In the genomic region with DNA sequence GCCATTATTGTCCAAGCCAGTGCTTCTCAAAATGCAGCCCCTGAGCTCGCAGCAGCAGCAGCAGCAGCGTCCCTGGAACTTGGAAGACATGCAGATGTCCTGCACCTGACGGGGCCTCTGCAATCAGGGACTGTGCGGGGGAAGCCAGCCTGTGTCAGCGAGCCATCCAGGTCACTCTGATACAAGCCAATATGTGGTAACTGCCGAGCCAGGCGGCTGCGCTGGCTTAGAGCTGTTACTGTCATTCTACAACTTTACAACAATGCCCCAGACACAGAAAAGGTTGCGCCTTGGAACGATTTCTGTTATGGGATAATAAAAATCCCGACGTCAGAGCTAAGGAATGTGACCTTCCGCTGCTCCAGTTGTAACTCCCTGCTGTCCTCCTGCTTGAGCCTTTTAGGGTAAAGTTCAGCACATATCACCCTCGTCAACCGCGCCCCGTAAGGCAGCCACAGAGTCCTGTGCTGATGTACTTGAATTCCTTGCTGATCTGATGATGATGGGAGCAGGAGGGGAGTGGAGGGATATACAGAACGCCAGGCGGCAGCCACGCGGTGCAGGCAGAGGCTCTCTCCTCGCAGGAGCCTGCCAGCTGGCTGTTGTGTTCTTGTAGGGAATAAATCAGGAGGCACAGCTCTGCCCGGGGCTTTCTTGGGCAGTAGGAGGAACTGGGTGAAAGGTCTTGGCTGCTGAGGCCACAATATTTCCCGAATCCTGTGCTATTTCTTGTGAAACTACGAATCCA, we compare ENCODE assay signal across 8 cellular contexts. TPM values are rescaled to one million over a fixed set of nuclear protein-coding genes. Genes with fewer than 3 reads are reported as not detected.
DNase-seq lines count a peak whose midpoint lies in the region; ATAC-seq and TF ChIP-seq lines count a peak whose summit lies in the region.

No MANE protein-coding gene starts in this region.

- intact Hi-C loops in PC-9 (cut with micrococcal nuclease; ENCODE audit: unreplicated experiment): loop anchor here (1.0 to 2.0 kb wide), 3 partner anchors 59 to 473 kb away; a partner anchor contains a TSS
- intact Hi-C loops in mucosa of descending colon (cut with DNase I, micrococcal nuclease): loop anchor here in 1 of 2 donors (10.0 kb wide), 3 partner anchors 55 to 295 kb away; a partner anchor contains a TSS
- intact Hi-C loops in vagina (cut with DNase I): loop anchor here (2.0 to 10.0 kb wide), 3 partner anchors 59 to 297 kb away; a partner anchor contains a TSS

- POLR2A ChIA-PET in PC-9 (lab: Charles Lee; ENCODE audit: unreplicated experiment): interaction anchor here (0.5 to 1.3 kb wide), 3 partner anchors 33 to 60 kb away, joined by 3 to 5 read pairs (median 4); a partner anchor contains a TSS

- H4K20me1 ChIP-seq in PC-9 (ENCODE audit: insufficient read depth): no peaks in the 10 kb centered on the region

- H3K79me2 ChIP-seq in PC-9 (ENCODE audit: low read depth): no peaks in the 10 kb centered on the region

- H3K27me3 ChIP-seq in PC-9 (ENCODE audit: insufficient read depth, low read depth) (no peaks in the 10 kb centered on the region), esophagus (ENCODE audit: control insufficient read depth in 1 of 2, insufficient read depth in 2 of 2, low read length in 2 of 2) (no peaks in the 10 kb centered on the region), vagina (no peaks in the 10 kb centered on the region)

- H3K27ac ChIP-seq in PC-9 (peak overlapping the region; percentile 75), esophagus (ENCODE audit: low read depth in 2 of 2, low read length in 1 of 2) (peak overlapping the region; percentile 72 to 83), vagina (peak overlapping the region; percentile 83)

- H2AFZ ChIP-seq in PC-9: peak overlapping the region; percentile 28; the same call in 1 of the 2 replicates

- H3K4me2 ChIP-seq in PC-9: peak overlapping the region; percentile 88

- ATAC-seq in mucosa of descending colon (peak; percentile 94), HG03175 (IDR thresholded peaks at IDR 0.05; ENCODE audit: unreplicated experiment) (no peak), HG02981 (IDR thresholded peaks at IDR 0.05; ENCODE audit: unreplicated experiment) (no peak), GM21390 (IDR thresholded peaks at IDR 0.05; ENCODE audit: unreplicated experiment) (no peak)

- H3K4me3 ChIP-seq in PC-9: peak overlapping the region; percentile 44; the same call in 1 of the 2 replicates
- H3K4me3 ChIP-seq in esophagus (ENCODE audit: low read depth in 1 of 2, low read length in 2 of 2): no peak overlapping the region
- no peak overlapping the region for H3K4me3 ChIP-seq in mucosa of descending colon
- H3K4me3 ChIP-seq in vagina: peak overlapping the region; percentile 1 to 31

- CTCF ChIA-PET in PC-9 (lab: Charles Lee): interaction anchor here (0.6 kb wide), 1 partner anchor 48 kb away, joined by 3 read pairs; no protein-coding TSS in a partner anchor

- TF ChIP-seq POLR2A in vagina (IDR thresholded peaks at IDR 0.05): no peak

- H3K36me3 ChIP-seq in PC-9 (ENCODE audit: low read depth) (peaks cover 8% of the 10 kb centered on the region), esophagus (ENCODE audit: control insufficient read depth in 2 of 2, insufficient read depth in 2 of 2, low read length in 1 of 2) (no peaks in the 10 kb centered on the region), mucosa of descending colon (ENCODE audit: low read depth) (no peaks in the 10 kb centered on the region), vagina (peaks cover 0 to 4% of the 10 kb centered on the region in 2 donors)

- H3K4me1 ChIP-seq in PC-9 (replicated peaks; ENCODE audit: insufficient read depth): peaks cover 29% of the 10 kb centered on the region
- peaks cover 3 to 7% of the 10 kb centered on the region in 2 donors for H3K4me1 ChIP-seq in esophagus (ENCODE audit: control insufficient read depth in 2 of 2, insufficient read depth in 2 of 2, low read length in 1 of 2)
- peaks cover 19% of the 10 kb centered on the region for H3K4me1 ChIP-seq in mucosa of descending colon (ENCODE audit: low read depth)
- peaks cover 27% of the 10 kb centered on the region for H3K4me1 ChIP-seq in vagina

- peaks cover 61% of the 10 kb centered on the region for H3F3A ChIP-seq in PC-9 (ENCODE audit: insufficient read depth, low read depth)

- H3K9me3 ChIP-seq in PC-9 (ENCODE audit: insufficient read depth, low read depth) (peaks cover 6% of the 10 kb centered on the region; the same call in 1 of the 2 replicates), esophagus (ENCODE audit: control insufficient read depth in 2 of 2, insufficient read depth in 1 of 2, low read depth in 1 of 2, low read length in 1 of 2) (peaks cover 3 to 4% of the 10 kb centered on the region in 2 donors), mucosa of descending colon (peaks cover 13% of the 10 kb centered on the region), vagina (peaks cover 6% of the 10 kb centered on the region)

- H3K9me2 ChIP-seq in PC-9 (ENCODE audit: insufficient read depth): no peaks in the 10 kb centered on the region

- DNase-seq in EL: peak; percentile 95
- peak; percentile 86 to 97 for DNase-seq in PC-9
- peak; percentile 81 to 83 (median 82) for DNase-seq in mucosa of descending colon
- DNase-seq in vagina (ENCODE audit: extremely low spot score in 2 of 2): peak in 1 of 2 donors; percentile 100

- no peak for TF ChIP-seq CTCF in PC-9 (conservative IDR thresholded peaks at IDR 0.05)
- no peak for TF ChIP-seq CTCF in mucosa of descending colon (IDR thresholded peaks at IDR 0.05)
- TF ChIP-seq CTCF in vagina (IDR thresholded peaks at IDR 0.05): peak in 1 of 3 experiments; percentile 41

- 10 to 11% methylated on average over 25 of the region's 25 CpGs for WGBS in esophagus, 2 donors

- no TSS peak for BruUV-seq in PC-9 (replicated peaks; lab: Mats Ljungman, UMichigan)

RNA-seq across cellular contexts. Expression of a gene that starts 20.0 kb away (rescaled TPM):
- total RNA-seq in PC-9 (2021) (1.0 and 1.2 TPM in 2 replicates), mucosa of descending colon (under 1 TPM in 1 of 3 donors, not detected in 2; 0.51 TPM), vagina (not detected)
- under 1 TPM in 1 of 2 donors, not detected in 1; 0.01 TPM for polyA plus RNA-seq in esophagus

RNA-seq across cellular contexts. Expression of a gene that starts 50.1 kb away (rescaled TPM):
- total RNA-seq in PC-9 (2021) (7.7 and 12.4 TPM in 2 replicates), mucosa of descending colon (10 to 100 TPM in 1 of 3 donors, 1 to 10 TPM in 1, under 1 TPM in 1; 0.38 to 16.6 (median 1.2) TPM), vagina (19.4 TPM)
- under 1 TPM; 0.28 to 0.86 TPM for polyA plus RNA-seq in esophagus

RNA-seq across cellular contexts. Expression of a gene that starts 59.8 kb away (rescaled TPM):
- total RNA-seq in PC-9 (2021) (201 and 202 TPM in 2 replicates), mucosa of descending colon (100 to 1,000 TPM in 1 of 3 donors, 10 to 100 TPM in 2; 40.3 to 114 (median 73.5) TPM), vagina (74.2 TPM)
- polyA plus RNA-seq in esophagus: 10 to 100 TPM; 48.5 to 58.2 TPM

Comparison
In these comparisons a context has a peak if more than half of its experiments do, and no peak if none do; other contexts are left out.
1. H3K4me3 ChIP-seq: peak in PC-9 (single experiment) and vagina (2 of 2); none in esophagus (0 of 2) and mucosa of descending colon (single experiment).
2. Peak in every context shown above with its lines, with median percentiles within 50 percentile points of each other: H3K27ac ChIP-seq.